ENCODE assay signal across 5 cellular contexts in genomic region chr6:95159557-95159956, GRCh38.
"Had no signal": no experiment of that assay in that cellular context is flagged by ENCODE, and none has a peak within 500 bp of the region (broad histone marks: within the 10 kb centered on the region; RNA-seq: fewer than 3 reads in every experiment).

No MANE protein-coding gene starts in this region.

- ATAC-seq: HepG2, K562 had no signal

- DNase-seq: IMR-90, KBM-7, KG1 had no signal
